In the genomic region with DNA sequence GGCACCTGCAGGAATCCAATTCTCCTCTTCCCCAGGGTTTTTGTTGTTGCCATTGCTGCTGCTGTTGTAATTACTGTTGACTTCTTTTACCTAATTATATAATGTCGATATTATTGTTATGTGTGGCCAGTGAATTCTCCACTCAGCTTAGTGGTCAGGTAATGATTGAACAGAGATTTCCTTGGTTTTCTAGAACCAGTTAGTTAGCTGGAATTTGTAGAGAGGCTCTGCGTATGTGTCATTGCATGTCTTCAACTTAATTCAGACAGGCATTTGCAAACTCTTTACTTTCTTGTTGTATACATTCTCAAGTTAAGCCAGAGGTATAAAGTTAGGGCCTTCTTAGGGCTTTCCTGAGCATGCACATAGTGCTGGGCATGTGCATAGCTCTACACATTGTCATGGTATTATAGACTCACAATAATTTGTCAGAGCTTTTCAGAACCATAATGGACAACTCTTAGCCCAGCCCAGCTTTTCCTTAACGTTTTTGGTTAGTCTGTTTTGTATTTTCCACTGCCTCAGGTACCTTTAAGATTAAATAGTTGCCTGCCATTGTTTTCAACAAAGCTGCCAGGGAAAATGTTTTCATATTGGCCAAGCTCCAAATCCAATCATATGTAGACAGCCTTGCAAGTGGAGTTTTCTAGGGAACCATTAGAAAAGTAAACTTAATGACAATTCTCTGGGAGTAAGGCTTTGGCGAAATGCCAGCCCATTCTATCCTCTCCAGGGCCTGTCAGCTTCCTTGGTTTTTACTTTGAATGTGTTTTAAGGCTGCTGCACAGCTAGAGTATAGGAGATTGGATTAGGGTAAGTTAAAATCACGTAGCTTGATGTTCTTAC, we compare ENCODE assay signal across 9 cellular contexts.
DNase-seq lines count a peak whose midpoint lies in the region; ATAC-seq and TF ChIP-seq lines count a peak whose summit lies in the region.
"Had no signal": no experiment of that assay in that cellular context is flagged by ENCODE, and none has a peak within 500 bp of the region (broad histone marks: within the 10 kb centered on the region; RNA-seq: fewer than 3 reads in every experiment).

No MANE protein-coding gene starts in this region.

- H3K36me3 ChIP-seq in adrenal gland (replicated peaks in 1 of 2), result no peaks in the 10 kb centered on the region

- no peak for ATAC-seq in GM21786 (IDR thresholded peaks at IDR 0.05; ENCODE audit: unreplicated experiment)

- peaks cover 9 to 37% of the 10 kb centered on the region in 2 donors for H3K4me1 ChIP-seq in adrenal gland (replicated peaks in 1 of 2)

- no peak overlapping the region for H3K27ac ChIP-seq in adrenal gland

- H3K4me3 Mint-ChIP-seq in endothelial cell (ENCODE audit: unreplicated experiment), result no peak overlapping the region

- intact Hi-C loops in adrenal gland (cut with DNase I), result no loop called here

- H3K9me3 ChIP-seq in adrenal gland (replicated peaks in 1 of 3), result no peaks in the 10 kb centered on the region

- no peaks in the 10 kb centered on the region for H3K27me3 ChIP-seq in adrenal gland

- DNase-seq in COR-L47 (lab: John Stamatoyannopoulos, UW), result peak; percentile 91
- DNase-seq in LNCaP clone FGC (ENCODE audit: low read depth), result peak; percentile 54
- DNase-seq in adrenal gland, result peak in 4 of 7 donors; percentile 30 to 55 (median 41)
- peak; percentile 29 for DNase-seq in medulla oblongata (ENCODE audit: extremely low spot score)
- DNase-seq in endothelial cell (ENCODE audit: low spot score), result no peak
- DNase-seq in stimulated activated CD4-positive, alpha-beta T cell treated with anti-CD3 and anti-CD28 coated beads, Interleukin-4, amount 100 ng/mL, for 1 hour, result no peak
- DNase-seq in activated CD4-positive, alpha-beta T cell treated with anti-CD3 and anti-CD28 coated beads for 4 hours, result no peak
- DNase-seq: stimulated activated CD4-positive, alpha-beta T cell treated with anti-CD3 and anti-CD28 coated beads, Interleukin-4, amount 100 ng/mL, for 4 hours had no signal

- TF ChIP-seq POLR2A in adrenal gland (IDR thresholded peaks at IDR 0.05), result no peak

- no peak for TF ChIP-seq CTCF in LNCaP clone FGC (IDR thresholded peaks at IDR 0.05; ENCODE audit: control insufficient read depth, extremely low read depth, insufficient read depth)
- no peak for TF ChIP-seq CTCF in adrenal gland (IDR thresholded peaks at IDR 0.05)
- no peak for TF ChIP-seq CTCF in endothelial cell (IDR thresholded peaks at IDR 0.05; ENCODE audit: unreplicated experiment)

- H3K9me3 Mint-ChIP-seq in endothelial cell (ENCODE audit: unreplicated experiment), result no peaks in the 10 kb centered on the region

- H3K27me3 Mint-ChIP-seq in endothelial cell (ENCODE audit: unreplicated experiment), result no peaks in the 10 kb centered on the region

- 56 to 61% (median 59%) methylated on average over 5 of the region's 5 CpGs for WGBS in adrenal gland, 4 donors

- peaks cover 3% of the 10 kb centered on the region for H3K36me3 Mint-ChIP-seq in endothelial cell (ENCODE audit: low read depth, unreplicated experiment)

- H3K4me1 Mint-ChIP-seq in endothelial cell (ENCODE audit: unreplicated experiment), result peaks cover 8% of the 10 kb centered on the region

- H3K27ac Mint-ChIP-seq in endothelial cell (ENCODE audit: unreplicated experiment), result no peak overlapping the region

- H3K4me3 ChIP-seq in LNCaP clone FGC (ENCODE audit: low read depth, low read length) (no peak overlapping the region), adrenal gland (no peak overlapping the region)

Comparison
In these comparisons a context has a peak if more than half of its experiments do, and no peak if none do; other contexts are left out.
1. DNase-seq: peak in COR-L47 (single experiment), LNCaP clone FGC (single experiment), adrenal gland (4 of 7) and medulla oblongata (single experiment); none in endothelial cell (single experiment), stimulated activated CD4-positive, alpha-beta T cell treated with anti-CD3 and anti-CD28 coated beads, Interleukin-4, amount 100 ng/mL, for 1 hour (single experiment) and activated CD4-positive, alpha-beta T cell treated with anti-CD3 and anti-CD28 coated beads for 4 hours (0 of 2).